ENCODE assay signal across 25 cellular contexts in the genomic region with DNA sequence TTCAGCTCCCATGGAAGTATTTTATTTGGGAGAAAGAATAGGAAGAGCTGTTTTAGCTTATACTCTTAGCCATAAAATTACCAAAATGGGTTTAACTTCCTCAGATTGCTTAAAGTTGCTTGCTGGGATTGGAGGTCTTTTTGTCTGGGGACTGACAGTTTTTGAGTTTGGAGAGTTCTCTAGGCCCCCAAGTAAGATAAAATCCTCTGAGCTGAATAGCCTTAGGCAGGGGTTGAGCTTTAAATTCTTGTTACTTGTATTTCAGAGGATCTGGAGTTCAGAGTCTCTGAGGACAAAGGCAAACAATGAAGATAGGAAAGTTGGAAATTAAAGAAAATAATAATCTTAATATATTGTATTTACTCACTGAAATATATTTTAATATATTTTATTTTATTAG.
"Had no signal": no experiment of that assay in that cellular context is flagged by ENCODE, and none has a peak within 500 bp of the region (broad histone marks: within the 10 kb centered on the region; RNA-seq: fewer than 3 reads in every experiment).

No MANE protein-coding gene starts in this region.

- H3K9me3 ChIP-seq: body of pancreas, pancreas, psoas muscle, sigmoid colon, transverse colon had no signal

- H3K4me3 Mint-ChIP-seq: activated naive CD8-positive, alpha-beta T cell; immature natural killer cell; naive thymus-derived CD8-positive, alpha-beta T cell; stimulated activated naive B cell treated with anti-CD40 and anti-IgM and Interleukin-4, amounts not matched to agents 10 μg/mL and 1 μg/mL and 100 μg/mL, for 72 hours had no signal

- H3K27ac Mint-ChIP-seq: activated naive CD8-positive, alpha-beta T cell; immature natural killer cell; naive thymus-derived CD8-positive, alpha-beta T cell; stimulated activated naive B cell treated with anti-CD40 and anti-IgM and Interleukin-4, amounts not matched to agents 10 μg/mL and 1 μg/mL and 100 μg/mL, for 72 hours had no signal

- H2AFZ ChIP-seq: hepatocyte had no signal

- H3K27me3 ChIP-seq: adrenal gland, body of pancreas, hepatocyte, pancreas, sigmoid colon, transverse colon had no signal

- H3K27ac ChIP-seq: adrenal gland, body of pancreas, hepatocyte, pancreas, psoas muscle, sigmoid colon, transverse colon had no signal

- ATAC-seq: body of pancreas; left colon; naive thymus-derived CD8-positive, alpha-beta T cell; psoas muscle; stimulated activated naive B cell treated with anti-CD40 and anti-IgM and Interleukin-4, amounts not matched to agents 10 μg/mL and 1 μg/mL and 100 μg/mL, for 72 hours had no signal

- DNase-seq: activated CD4-positive, alpha-beta T cell treated with anti-CD3 and anti-CD28 coated beads for 4 hours; activated CD4-positive, alpha-beta T cell treated with anti-CD3 and anti-CD28 coated beads, Interleukin-2, amount 50 U/mL, for 4 hours; activated effector memory CD4-positive, alpha-beta T cell treated with Interleukin-2 at 50 U/mL for 16 hours; activated naive CD4-positive, alpha-beta T cell treated with Interleukin-2 at 50 U/mL for 16 hours; adrenal gland; aorta; body of pancreas; dermis blood vessel endothelial cell; effector CD8-positive, alpha-beta T cell; glutamatergic neuron; immature natural killer cell; kidney; left colon; mammary epithelial cell; naive thymus-derived CD8-positive, alpha-beta T cell; nucleus accumbens; pancreas; psoas muscle; sigmoid colon; small intestine; stimulated activated CD4-positive, alpha-beta T cell treated with anti-CD3 and anti-CD28 coated beads, Interleukin-4, amount 100 ng/mL, for 24 hours; stimulated activated naive B cell treated with anti-CD40 and anti-IgM and Interleukin-4, amounts not matched to agents 10 μg/mL and 1 μg/mL and 100 μg/mL, for 72 hours; transverse colon had no signal

- H3K4me1 ChIP-seq: adrenal gland, psoas muscle, sigmoid colon, transverse colon had no signal

- H3K4me3 ChIP-seq: adrenal gland, body of pancreas, hepatocyte, pancreas, psoas muscle, sigmoid colon, transverse colon had no signal

- H3K36me3 Mint-ChIP-seq: activated naive CD8-positive, alpha-beta T cell; immature natural killer cell; naive thymus-derived CD8-positive, alpha-beta T cell; stimulated activated naive B cell treated with anti-CD40 and anti-IgM and Interleukin-4, amounts not matched to agents 10 μg/mL and 1 μg/mL and 100 μg/mL, for 72 hours had no signal

- H3K4me1 Mint-ChIP-seq: immature natural killer cell; naive thymus-derived CD8-positive, alpha-beta T cell; stimulated activated naive B cell treated with anti-CD40 and anti-IgM and Interleukin-4, amounts not matched to agents 10 μg/mL and 1 μg/mL and 100 μg/mL, for 72 hours had no signal

- H3K9me3 Mint-ChIP-seq: stimulated activated naive B cell treated with anti-CD40 and anti-IgM and Interleukin-4, amounts not matched to agents 10 μg/mL and 1 μg/mL and 100 μg/mL, for 72 hours had no signal

- H3K27me3 Mint-ChIP-seq: activated naive CD8-positive, alpha-beta T cell; stimulated activated naive B cell treated with anti-CD40 and anti-IgM and Interleukin-4, amounts not matched to agents 10 μg/mL and 1 μg/mL and 100 μg/mL, for 72 hours had no signal

- H3K36me3 ChIP-seq: adrenal gland, pancreas, sigmoid colon, transverse colon had no signal
